23 cellular contexts compared by ENCODE assay signal in the genomic region with DNA sequence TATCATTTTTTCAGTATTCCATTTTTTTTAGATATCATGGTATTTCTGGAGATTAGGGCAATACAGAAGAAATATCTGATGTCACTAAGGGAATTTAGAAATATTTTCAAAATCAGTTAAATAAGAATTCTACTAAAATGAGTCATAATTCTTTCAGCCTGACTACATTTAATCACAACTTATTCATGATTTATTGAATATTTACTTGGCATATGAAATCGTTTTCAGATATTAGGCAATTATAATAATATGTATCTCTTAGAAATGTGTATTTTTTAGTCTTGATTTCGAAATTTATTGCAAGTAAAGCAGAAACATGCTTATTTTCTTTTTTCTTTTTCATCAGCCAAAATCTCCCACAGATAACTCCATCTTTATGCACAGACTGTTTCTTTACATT.
"Had no signal": no experiment of that assay in that cellular context is flagged by ENCODE, and none has a peak within 500 bp of the region (broad histone marks: within the 10 kb centered on the region; RNA-seq: fewer than 3 reads in every experiment).

No MANE protein-coding gene starts in this region.

- H3K79me2 ChIP-seq: hepatocyte had no signal

- H3K27me3 ChIP-seq: foreskin keratinocyte, hepatocyte, pancreas, suprapubic skin, thyroid gland had no signal

- H3K27me3 Mint-ChIP-seq: naive B cell, progenitor cell of endocrine pancreas, type B pancreatic cell had no signal

- FAIRE-seq: pancreas, small intestine, urothelium cell line had no signal

- H3K36me3 Mint-ChIP-seq: naive B cell, type B pancreatic cell had no signal

- H3K36me3 ChIP-seq: left ventricle myocardium inferior, pancreas, suprapubic skin, thyroid gland had no signal

- H3K9me3 ChIP-seq: left ventricle myocardium inferior, pancreas, suprapubic skin, thyroid gland had no signal

- ATAC-seq: foreskin keratinocyte; left cardiac atrium; pancreas; right cardiac atrium; stimulated activated naive CD8-positive, alpha-beta T cell treated with anti-CD3 and anti-CD28 coated beads, Interleukin-15, Interleukin-2, amounts not matched to agents 100 U/mL and 50 U/mL, for 24 hours had no signal

- H3K27ac ChIP-seq: coronary artery, foreskin keratinocyte, hepatocyte, left ventricle myocardium inferior, pancreas, suprapubic skin, thyroid gland had no signal

- H3K4me2 ChIP-seq: hepatocyte had no signal

- H3K27ac Mint-ChIP-seq: naive B cell, type B pancreatic cell had no signal

- H3K4me3 ChIP-seq: coronary artery, hepatocyte, left ventricle myocardium inferior, lung, pancreas, suprapubic skin, thyroid gland had no signal

- H2AFZ ChIP-seq: hepatocyte had no signal

- DNase-seq: effector CD4-positive, alpha-beta T cell; foreskin keratinocyte; head of caudate nucleus; kidney; left cardiac atrium; left ventricle myocardium inferior; mesendoderm; naive B cell; occipital lobe; pancreas; right cardiac atrium; small intestine; stimulated activated CD4-positive, alpha-beta T cell treated with anti-CD3 and anti-CD28 coated beads, Interleukin-12 subunit alpha, Interleukin-12 subunit beta, amount 100 ng/mL, for 4 hours; stimulated activated naive CD8-positive, alpha-beta T cell treated with anti-CD3 and anti-CD28 coated beads, Interleukin-15, Interleukin-2, amounts not matched to agents 100 U/mL and 50 U/mL, for 24 hours; thyroid gland had no signal

- H3K4me3 Mint-ChIP-seq: naive B cell, nephron, type B pancreatic cell had no signal

- H3K9me3 Mint-ChIP-seq: nephron, type B pancreatic cell had no signal

- H3K4me1 ChIP-seq: foreskin keratinocyte, pancreas, suprapubic skin, thyroid gland had no signal

- H3K4me1 Mint-ChIP-seq: naive B cell had no signal
